Comparison of ENCODE assay signal across 25 cellular contexts in the genomic region with DNA sequence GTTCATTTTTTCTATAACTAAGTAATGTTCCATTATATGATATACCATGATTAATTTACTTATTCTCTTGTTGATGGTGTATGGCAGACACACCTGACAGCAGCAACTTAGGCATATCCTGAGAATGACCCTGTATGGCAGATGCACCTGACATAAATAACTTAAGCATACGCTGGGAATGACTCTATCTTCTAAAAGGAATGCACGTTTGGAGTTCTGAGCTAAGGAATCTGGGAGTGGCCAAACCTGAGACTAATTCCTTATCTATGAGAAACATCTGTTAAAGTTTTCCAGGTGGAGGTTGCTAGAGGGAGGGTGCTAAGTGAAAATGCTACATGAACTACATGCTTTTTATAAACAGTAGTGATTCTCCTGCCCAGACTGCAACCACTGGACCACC.
"Had no signal": no experiment of that assay in that cellular context is flagged by ENCODE, and none has a peak within 500 bp of the region (broad histone marks: within the 10 kb centered on the region; RNA-seq: fewer than 3 reads in every experiment).

No MANE protein-coding gene starts in this region.

- H3K4me2 ChIP-seq: neural progenitor cell, smooth muscle cell had no signal

- ATAC-seq: left lobe of liver; naive thymus-derived CD4-positive, alpha-beta T cell; sciatic nerve; stimulated activated naive CD8-positive, alpha-beta T cell treated with anti-CD3 and anti-CD28 coated beads, Interleukin-15, amount 100 ng/mL, for 72 hours had no signal

- H2AFZ ChIP-seq: neural progenitor cell, parathyroid adenoma had no signal

- H3K27me3 Mint-ChIP-seq: naive thymus-derived CD4-positive, alpha-beta T cell; progenitor cell of endocrine pancreas; stimulated activated naive CD8-positive, alpha-beta T cell treated with anti-CD3 and anti-CD28 coated beads, Interleukin-15, amount 100 ng/mL, for 72 hours had no signal

- H3K27me3 ChIP-seq: dorsolateral prefrontal cortex, esophagus muscularis mucosa, neural progenitor cell, right atrium auricular region, suprapubic skin, transverse colon had no signal

- DNase-seq: caudate nucleus; cerebellar nuclear complex; dorsolateral prefrontal cortex; effector CD4-positive, alpha-beta T cell; mesenchymal stem cell; midbrain; naive thymus-derived CD4-positive, alpha-beta T cell; stimulated activated CD4-positive, alpha-beta T cell treated with anti-CD3 and anti-CD28 coated beads, Interleukin-12 subunit alpha, Interleukin-12 subunit beta, amount 100 ng/mL, for 4 hours; stimulated activated CD4-positive, alpha-beta T cell treated with anti-CD3 and anti-CD28 coated beads, Interleukin-1b, Interleukin-23, amount 100 ng/mL, for 48 hours; stimulated activated CD4-positive, alpha-beta T cell treated with anti-CD3 and anti-CD28 coated beads, Interleukin-4, amount 100 ng/mL, for 1 hour; stimulated activated CD8-positive, alpha-beta memory T cell treated with anti-CD3 and anti-CD28 coated beads, Interleukin-4, amount 100 ng/mL, for 48 hours; stimulated activated naive CD4-positive, alpha-beta T cell; stimulated activated naive CD8-positive, alpha-beta T cell treated with anti-CD3 and anti-CD28 coated beads, Interleukin-15, amount 100 ng/mL, for 72 hours; transverse colon had no signal

- H3K9me3 ChIP-seq: esophagus muscularis mucosa, right atrium auricular region, suprapubic skin, transverse colon had no signal

- H3K9me3 Mint-ChIP-seq: nephron; neural progenitor cell; stimulated activated naive CD8-positive, alpha-beta T cell treated with anti-CD3 and anti-CD28 coated beads, Interleukin-15, amount 100 ng/mL, for 72 hours had no signal

- H3K79me2 ChIP-seq: parathyroid adenoma had no signal

- H3K27ac Mint-ChIP-seq: naive thymus-derived CD4-positive, alpha-beta T cell; nephron; neural progenitor cell; progenitor cell of endocrine pancreas; stimulated activated naive CD8-positive, alpha-beta T cell treated with anti-CD3 and anti-CD28 coated beads, Interleukin-15, amount 100 ng/mL, for 72 hours had no signal

- H3K4me1 Mint-ChIP-seq: naive thymus-derived CD4-positive, alpha-beta T cell; neural progenitor cell; stimulated activated naive CD8-positive, alpha-beta T cell treated with anti-CD3 and anti-CD28 coated beads, Interleukin-15, amount 100 ng/mL, for 72 hours had no signal

- H3K27ac ChIP-seq: dorsolateral prefrontal cortex, esophagus muscularis mucosa, neural progenitor cell, parathyroid adenoma, right atrium auricular region, suprapubic skin, transverse colon had no signal

- H3K4me3 Mint-ChIP-seq: naive thymus-derived CD4-positive, alpha-beta T cell; nephron; neural progenitor cell; stimulated activated naive CD8-positive, alpha-beta T cell treated with anti-CD3 and anti-CD28 coated beads, Interleukin-15, amount 100 ng/mL, for 72 hours had no signal

- H3K36me3 Mint-ChIP-seq: naive thymus-derived CD4-positive, alpha-beta T cell; neural progenitor cell had no signal

- H3K36me3 ChIP-seq: esophagus muscularis mucosa, neural progenitor cell, right atrium auricular region, suprapubic skin, transverse colon had no signal

- H3K4me1 ChIP-seq: neural progenitor cell, parathyroid adenoma, right atrium auricular region, suprapubic skin, transverse colon had no signal

- H3K4me3 ChIP-seq: dorsolateral prefrontal cortex, esophagus muscularis mucosa, lung, neural progenitor cell, right atrium auricular region, smooth muscle cell, suprapubic skin, transverse colon had no signal

- H3K9ac ChIP-seq: neural progenitor cell, parathyroid adenoma had no signal
